Comparison of ENCODE assay signal across 1 cellular context in the genomic region with DNA sequence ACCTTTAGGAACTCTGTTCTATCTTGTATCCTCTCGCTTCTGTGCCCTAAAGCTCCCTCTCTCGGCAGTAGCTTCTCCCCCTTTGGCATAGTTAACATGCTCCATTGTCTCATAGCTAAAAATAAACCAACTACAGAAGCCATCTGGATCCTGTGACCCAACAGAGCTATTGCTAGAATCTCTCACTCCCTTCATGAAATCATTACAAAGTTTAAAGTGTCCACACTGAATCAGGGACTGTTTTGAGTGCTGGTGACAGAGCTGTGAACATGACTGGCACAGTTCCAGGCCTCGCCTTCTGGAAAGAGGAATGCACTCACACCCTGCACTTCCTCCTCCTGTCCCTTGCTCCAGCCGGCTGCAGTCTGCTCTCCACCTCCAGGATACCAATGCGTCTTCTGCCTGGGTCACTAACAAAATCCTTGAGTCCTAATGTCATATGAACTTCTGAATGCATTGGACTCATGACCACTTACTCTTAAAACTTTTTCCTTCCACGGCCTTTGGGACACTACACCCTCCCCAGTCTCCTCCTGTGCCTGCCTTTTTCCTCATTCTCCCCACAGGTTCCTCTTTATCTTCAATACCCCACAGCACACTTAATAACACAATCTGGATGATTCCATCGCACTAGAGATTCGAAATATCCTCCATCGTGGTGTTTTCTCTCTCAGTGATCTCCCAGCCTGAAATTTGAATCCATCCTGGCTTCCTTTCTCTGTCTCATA.
TF ChIP-seq lines count a peak whose summit lies in the region.

No MANE protein-coding gene starts in this region.

TF ChIP-seq in HepG2, 621 proteins besides CTCF, POLR2A, EP300 and RAD21 (continued from another document):
- TF ChIP-seq THYN1 (CRISPR knock-in tag; IDR thresholded peaks at IDR 0.05; ENCODE audit: borderline replicate concordance, low read depth) (no peak), ZNF761 (CRISPR knock-in tag; conservative IDR thresholded peaks at IDR 0.05) (no peak), ZNF703 (CRISPR knock-in tag; IDR thresholded peaks at IDR 0.05; ENCODE audit: borderline replicate concordance) (no peak), ETV6 (CRISPR knock-in tag; conservative IDR thresholded peaks at IDR 0.05) (no peak), ZNF24 (IDR thresholded peaks at IDR 0.05) (no peak), ZNF782 (CRISPR knock-in tag; IDR thresholded peaks at IDR 0.05; ENCODE audit: borderline replicate concordance) (no peak), TBL1XR1 (IDR thresholded peaks at IDR 0.05; ENCODE audit: borderline replicate concordance, low read length, partially characterized antibody) (no peak), ERF (CRISPR knock-in tag; IDR thresholded peaks at IDR 0.05) (no peak), KAT7 (CRISPR knock-in tag; IDR thresholded peaks at IDR 0.05; ENCODE audit: borderline replicate concordance) (no peak), ZSCAN25 (CRISPR knock-in tag; IDR thresholded peaks at IDR 0.05) (no peak), KDM5A (IDR thresholded peaks at IDR 0.05; ENCODE audit: borderline replicate concordance, low read length) (no peak)
- TF ChIP-seq, protein P1, sequence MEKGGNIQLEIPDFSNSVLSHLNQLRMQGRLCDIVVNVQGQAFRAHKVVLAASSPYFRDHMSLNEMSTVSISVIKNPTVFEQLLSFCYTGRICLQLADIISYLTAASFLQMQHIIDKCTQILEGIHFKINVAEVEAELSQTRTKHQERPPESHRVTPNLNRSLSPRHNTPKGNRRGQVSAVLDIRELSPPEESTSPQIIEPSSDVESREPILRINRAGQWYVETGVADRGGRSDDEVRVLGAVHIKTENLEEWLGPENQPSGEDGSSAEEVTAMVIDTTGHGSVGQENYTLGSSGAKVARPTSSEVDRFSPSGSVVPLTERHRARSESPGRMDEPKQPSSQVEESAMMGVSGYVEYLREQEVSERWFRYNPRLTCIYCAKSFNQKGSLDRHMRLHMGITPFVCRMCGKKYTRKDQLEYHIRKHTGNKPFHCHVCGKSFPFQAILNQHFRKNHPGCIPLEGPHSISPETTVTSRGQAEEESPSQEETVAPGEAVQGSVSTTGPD (CRISPR knock-in tag; IDR thresholded peaks at IDR 0.05) = no peak
- TF ChIP-seq, protein P2, sequence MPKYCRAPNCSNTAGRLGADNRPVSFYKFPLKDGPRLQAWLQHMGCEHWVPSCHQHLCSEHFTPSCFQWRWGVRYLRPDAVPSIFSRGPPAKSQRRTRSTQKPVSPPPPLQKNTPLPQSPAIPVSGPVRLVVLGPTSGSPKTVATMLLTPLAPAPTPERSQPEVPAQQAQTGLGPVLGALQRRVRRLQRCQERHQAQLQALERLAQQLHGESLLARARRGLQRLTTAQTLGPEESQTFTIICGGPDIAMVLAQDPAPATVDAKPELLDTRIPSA (CRISPR knock-in tag; IDR thresholded peaks at IDR 0.05; ENCODE audit: borderline replicate concordance) = no peak
- TF ChIP-seq, protein P3, sequence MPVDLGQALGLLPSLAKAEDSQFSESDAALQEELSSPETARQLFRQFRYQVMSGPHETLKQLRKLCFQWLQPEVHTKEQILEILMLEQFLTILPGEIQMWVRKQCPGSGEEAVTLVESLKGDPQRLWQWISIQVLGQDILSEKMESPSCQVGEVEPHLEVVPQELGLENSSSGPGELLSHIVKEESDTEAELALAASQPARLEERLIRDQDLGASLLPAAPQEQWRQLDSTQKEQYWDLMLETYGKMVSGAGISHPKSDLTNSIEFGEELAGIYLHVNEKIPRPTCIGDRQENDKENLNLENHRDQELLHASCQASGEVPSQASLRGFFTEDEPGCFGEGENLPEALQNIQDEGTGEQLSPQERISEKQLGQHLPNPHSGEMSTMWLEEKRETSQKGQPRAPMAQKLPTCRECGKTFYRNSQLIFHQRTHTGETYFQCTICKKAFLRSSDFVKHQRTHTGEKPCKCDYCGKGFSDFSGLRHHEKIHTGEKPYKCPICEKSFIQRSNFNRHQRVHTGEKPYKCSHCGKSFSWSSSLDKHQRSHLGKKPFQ (CRISPR knock-in tag; IDR thresholded peaks at IDR 0.05; ENCODE audit: insufficient replicate concordance) = no peak
- TF ChIP-seq, protein P4, sequence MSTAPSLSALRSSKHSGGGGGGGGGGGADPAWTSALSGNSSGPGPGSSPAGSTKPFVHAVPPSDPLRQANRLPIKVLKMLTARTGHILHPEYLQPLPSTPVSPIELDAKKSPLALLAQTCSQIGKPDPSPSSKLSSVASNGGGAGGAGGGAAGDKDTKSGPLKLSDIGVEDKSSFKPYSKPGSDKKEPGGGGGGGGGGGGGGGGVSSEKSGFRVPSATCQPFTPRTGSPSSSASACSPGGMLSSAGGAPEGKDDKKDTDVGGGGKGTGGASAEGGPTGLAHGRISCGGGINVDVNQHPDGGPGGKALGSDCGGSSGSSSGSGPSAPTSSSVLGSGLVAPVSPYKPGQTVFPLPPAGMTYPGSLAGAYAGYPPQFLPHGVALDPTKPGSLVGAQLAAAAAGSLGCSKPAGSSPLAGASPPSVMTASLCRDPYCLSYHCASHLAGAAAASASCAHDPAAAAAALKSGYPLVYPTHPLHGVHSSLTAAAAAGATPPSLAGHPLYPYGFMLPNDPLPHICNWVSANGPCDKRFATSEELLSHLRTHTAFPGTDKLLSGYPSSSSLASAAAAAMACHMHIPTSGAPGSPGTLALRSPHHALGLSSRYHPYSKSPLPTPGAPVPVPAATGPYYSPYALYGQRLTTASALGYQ (CRISPR knock-in tag; IDR thresholded peaks at IDR 0.05) = no peak
- TF ChIP-seq, protein P5, sequence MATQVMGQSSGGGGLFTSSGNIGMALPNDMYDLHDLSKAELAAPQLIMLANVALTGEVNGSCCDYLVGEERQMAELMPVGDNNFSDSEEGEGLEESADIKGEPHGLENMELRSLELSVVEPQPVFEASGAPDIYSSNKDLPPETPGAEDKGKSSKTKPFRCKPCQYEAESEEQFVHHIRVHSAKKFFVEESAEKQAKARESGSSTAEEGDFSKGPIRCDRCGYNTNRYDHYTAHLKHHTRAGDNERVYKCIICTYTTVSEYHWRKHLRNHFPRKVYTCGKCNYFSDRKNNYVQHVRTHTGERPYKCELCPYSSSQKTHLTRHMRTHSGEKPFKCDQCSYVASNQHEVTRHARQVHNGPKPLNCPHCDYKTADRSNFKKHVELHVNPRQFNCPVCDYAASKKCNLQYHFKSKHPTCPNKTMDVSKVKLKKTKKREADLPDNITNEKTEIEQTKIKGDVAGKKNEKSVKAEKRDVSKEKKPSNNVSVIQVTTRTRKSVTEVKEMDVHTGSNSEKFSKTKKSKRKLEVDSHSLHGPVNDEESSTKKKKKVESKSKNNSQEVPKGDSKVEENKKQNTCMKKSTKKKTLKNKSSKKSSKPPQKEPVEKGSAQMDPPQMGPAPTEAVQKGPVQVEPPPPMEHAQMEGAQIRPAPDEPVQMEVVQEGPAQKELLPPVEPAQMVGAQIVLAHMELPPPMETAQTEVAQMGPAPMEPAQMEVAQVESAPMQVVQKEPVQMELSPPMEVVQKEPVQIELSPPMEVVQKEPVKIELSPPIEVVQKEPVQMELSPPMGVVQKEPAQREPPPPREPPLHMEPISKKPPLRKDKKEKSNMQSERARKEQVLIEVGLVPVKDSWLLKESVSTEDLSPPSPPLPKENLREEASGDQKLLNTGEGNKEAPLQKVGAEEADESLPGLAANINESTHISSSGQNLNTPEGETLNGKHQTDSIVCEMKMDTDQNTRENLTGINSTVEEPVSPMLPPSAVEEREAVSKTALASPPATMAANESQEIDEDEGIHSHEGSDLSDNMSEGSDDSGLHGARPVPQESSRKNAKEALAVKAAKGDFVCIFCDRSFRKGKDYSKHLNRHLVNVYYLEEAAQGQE (IDR thresholded peaks at IDR 0.05; ENCODE audit: borderline replicate concordance in 1 of 2, low read depth in 1 of 2, low read length in 2 of 2) = no peak
- TF ChIP-seq, protein P6, sequence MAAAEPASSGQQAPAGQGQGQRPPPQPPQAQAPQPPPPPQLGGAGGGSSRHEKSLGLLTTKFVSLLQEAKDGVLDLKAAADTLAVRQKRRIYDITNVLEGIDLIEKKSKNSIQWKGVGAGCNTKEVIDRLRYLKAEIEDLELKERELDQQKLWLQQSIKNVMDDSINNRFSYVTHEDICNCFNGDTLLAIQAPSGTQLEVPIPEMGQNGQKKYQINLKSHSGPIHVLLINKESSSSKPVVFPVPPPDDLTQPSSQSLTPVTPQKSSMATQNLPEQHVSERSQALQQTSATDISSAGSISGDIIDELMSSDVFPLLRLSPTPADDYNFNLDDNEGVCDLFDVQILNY (CRISPR knock-in tag; conservative IDR thresholded peaks at IDR 0.05) = no peak
- TF ChIP-seq, protein P7, sequence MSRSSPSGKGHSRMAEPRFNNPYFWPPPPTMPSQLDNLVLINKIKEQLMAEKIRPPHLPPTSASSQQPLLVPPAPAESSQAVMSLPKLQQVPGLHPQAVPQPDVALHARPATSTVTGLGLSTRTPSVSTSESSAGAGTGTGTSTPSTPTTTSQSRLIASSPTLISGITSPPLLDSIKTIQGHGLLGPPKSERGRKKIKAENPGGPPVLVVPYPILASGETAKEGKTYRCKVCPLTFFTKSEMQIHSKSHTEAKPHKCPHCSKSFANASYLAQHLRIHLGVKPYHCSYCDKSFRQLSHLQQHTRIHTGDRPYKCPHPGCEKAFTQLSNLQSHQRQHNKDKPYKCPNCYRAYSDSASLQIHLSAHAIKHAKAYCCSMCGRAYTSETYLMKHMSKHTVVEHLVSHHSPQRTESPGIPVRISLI (CRISPR knock-in tag; IDR thresholded peaks at IDR 0.05; ENCODE audit: borderline replicate concordance) = no peak
- TF ChIP-seq, protein P8, sequence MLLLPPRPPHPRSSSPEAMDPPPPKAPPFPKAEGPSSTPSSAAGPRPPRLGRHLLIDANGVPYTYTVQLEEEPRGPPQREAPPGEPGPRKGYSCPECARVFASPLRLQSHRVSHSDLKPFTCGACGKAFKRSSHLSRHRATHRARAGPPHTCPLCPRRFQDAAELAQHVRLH (CRISPR knock-in tag; IDR thresholded peaks at IDR 0.05; ENCODE audit: borderline replicate concordance, low read depth) = no peak
TF ChIP-seq in HepG2: peak in this region for 0.
